ENCODE assay signal across 9 cellular contexts in genomic region chr6:92026878-92027277, GRCh38.
"Had no signal": no experiment of that assay in that cellular context is flagged by ENCODE, and none has a peak within 500 bp of the region (broad histone marks: within the 10 kb centered on the region; RNA-seq: fewer than 3 reads in every experiment).

No MANE protein-coding gene starts in this region.

- H3K9me3 ChIP-seq: HAP-1 had no signal

- H3K4me1 ChIP-seq: HAP-1 had no signal

- H3K27ac Mint-ChIP-seq: GM23338, HFFc6 had no signal

- DNase-seq: H7, HFFc6, Karpas-422, KBM-7 had no signal

- H3K4me2 ChIP-seq: GM23338, KMS-11 had no signal

- H3K36me3 ChIP-seq: HAP-1 had no signal

- FAIRE-seq: HTR-8/SVneo had no signal

- H2AFZ ChIP-seq: GM23338 had no signal

- H3K27ac ChIP-seq: KMS-11 had no signal

- ATAC-seq: GM23338, HCT116 had no signal

- H3K4me1 Mint-ChIP-seq: GM23338 had no signal

- H3K9ac ChIP-seq: KMS-11 had no signal

- H3K4me3 Mint-ChIP-seq: GM23338, HFFc6 had no signal

- H3K4me3 ChIP-seq: GM23338, HAP-1 had no signal
